Comparison of ENCODE assay signal across 8 cellular contexts in the genomic region with DNA sequence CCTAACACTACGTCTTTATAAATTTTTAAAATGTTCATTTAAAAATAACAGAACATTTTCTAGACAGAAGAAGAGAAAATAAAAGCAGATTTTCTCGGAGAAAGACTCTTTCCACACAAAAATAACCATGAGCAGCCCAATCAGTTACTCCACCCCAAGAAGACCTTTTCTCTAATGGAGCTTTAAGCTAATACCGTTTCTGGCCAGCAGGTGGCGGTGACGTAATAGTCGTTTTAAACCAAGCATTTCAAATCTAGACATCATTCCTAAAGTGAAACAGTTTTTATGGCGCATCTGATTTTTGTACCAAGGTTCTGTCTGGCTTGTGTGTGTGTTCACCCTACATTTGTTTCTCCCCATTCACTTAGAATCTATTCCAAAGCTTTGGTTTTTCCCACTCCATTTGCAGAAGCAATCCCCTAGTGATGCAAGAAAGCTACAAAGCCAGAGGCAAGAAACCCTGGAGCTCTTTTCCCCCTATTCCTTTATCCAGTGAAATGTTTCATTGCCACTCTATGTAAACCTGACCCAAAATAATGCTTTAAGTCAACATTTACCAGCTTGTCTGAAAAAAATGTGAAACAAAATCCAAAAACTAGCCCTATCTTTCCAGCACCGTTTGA.
DNase-seq lines count a peak whose midpoint lies in the region; ATAC-seq and TF ChIP-seq lines count a peak whose summit lies in the region.

No MANE protein-coding gene starts in this region.

- peak; percentile 98 for TF ChIP-seq CTCF in RWPE2 (IDR thresholded peaks at IDR 0.05; ENCODE audit: poor library complexity, severe bottlenecking)
- TF ChIP-seq CTCF in upper lobe of right lung (IDR thresholded peaks at IDR 0.05): peak; percentile 86

- H3K9me3 ChIP-seq in RWPE2 (ENCODE audit: severe bottlenecking): peaks cover 6% of the 10 kb centered on the region
- no peaks in the 10 kb centered on the region for H3K9me3 ChIP-seq in upper lobe of right lung

- H3K27me3 ChIP-seq in RWPE2 (ENCODE audit: insufficient read depth, poor library complexity, severe bottlenecking) (no peaks in the 10 kb centered on the region), upper lobe of right lung (no peaks in the 10 kb centered on the region)

- DNase-seq in COLO829 (ENCODE audit: low spot score) (peak; percentile 79), Kasumi-1 (lab: John Stamatoyannopoulos, UW) (peak; percentile 57 to 85), RWPE2 (ENCODE audit: low spot score) (no peak), globus pallidus (ENCODE audit: low spot score) (peak; percentile 61), posterior cingulate gyrus (peak in 8 of 10 donors; percentile 27 to 86 (median 74)), upper lobe of right lung (peak; percentile 70)
- peak; percentile 86 for DNase-seq in activated effector memory CD4-positive, alpha-beta T cell treated with anti-CD3 and anti-CD28 coated beads, Interleukin-2, amount 50 U/mL, for 16 hours

- H3K4me3 ChIP-seq in RWPE2 (ENCODE audit: severe bottlenecking) (no peak overlapping the region), upper lobe of right lung (no peak overlapping the region)

- H3K4me1 ChIP-seq in RWPE2 (ENCODE audit: insufficient read depth, poor library complexity, severe bottlenecking): no peaks in the 10 kb centered on the region
- H3K4me1 ChIP-seq in upper lobe of right lung: no peaks in the 10 kb centered on the region

- intact Hi-C loops in posterior cingulate gyrus (cut with DNase I): loop anchor here (1.0 kb wide), 1 partner anchor 110 kb away; no protein-coding TSS in a partner anchor
- intact Hi-C loops in upper lobe of right lung (cut with DNase I): loop anchor here (5.0 kb wide), 1 partner anchor 111 kb away; no protein-coding TSS in a partner anchor

- H3K27ac ChIP-seq in RWPE2 (ENCODE audit: poor library complexity, severe bottlenecking): no peak overlapping the region
- no peak overlapping the region for H3K27ac ChIP-seq in upper lobe of right lung

- ATAC-seq in GM21423 (IDR thresholded peaks at IDR 0.05; ENCODE audit: unreplicated experiment) (peak; percentile 87), RWPE2 (ENCODE audit: low read depth) (peak; percentile 78), upper lobe of right lung (peak; percentile 72)

- H3K36me3 ChIP-seq in RWPE2 (ENCODE audit: low read depth): no peaks in the 10 kb centered on the region
- no peaks in the 10 kb centered on the region for H3K36me3 ChIP-seq in upper lobe of right lung
